ENCODE assay signal across 23 cellular contexts in the genomic region with DNA sequence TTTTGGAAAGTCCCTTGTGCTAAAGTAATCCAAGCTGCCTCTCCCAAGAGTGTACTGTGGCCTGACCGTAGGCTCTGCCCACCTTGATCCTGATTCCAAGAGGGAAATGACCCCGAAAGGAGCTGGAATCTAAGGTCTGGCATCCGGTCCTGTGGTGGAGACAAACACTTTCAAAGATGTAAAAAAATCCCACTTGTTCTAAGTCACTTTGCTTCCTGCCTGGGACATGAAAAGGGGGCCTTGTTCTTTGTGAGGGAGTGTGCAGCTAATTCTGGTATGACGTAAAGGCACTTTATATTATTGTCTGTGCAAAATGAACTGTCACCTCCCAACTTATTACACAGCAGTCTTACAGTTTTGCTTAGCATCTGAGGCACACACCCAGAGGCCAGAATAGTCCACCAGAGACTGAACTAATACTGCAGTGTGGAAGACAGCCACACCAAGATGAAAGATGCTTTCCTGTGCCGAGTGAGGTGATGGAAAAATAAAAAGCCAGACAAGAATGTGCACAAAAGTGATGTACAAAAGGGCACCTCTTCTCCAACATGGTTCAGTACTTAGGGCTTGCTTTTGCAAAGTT.
DNase-seq lines count a peak whose midpoint lies in the region; ATAC-seq, FAIRE-seq and TF ChIP-seq lines count a peak whose summit lies in the region.
"Had no signal": no experiment of that assay in that cellular context is flagged by ENCODE, and none has a peak within 500 bp of the region (broad histone marks: within the 10 kb centered on the region; RNA-seq: fewer than 3 reads in every experiment).

No MANE protein-coding gene starts in this region.

- H3K27ac ChIP-seq in Karpas-422 (ENCODE audit: low read length) (no peak overlapping the region), neuronal stem cell (replicated peaks; ENCODE audit: low read length) (no peak overlapping the region), uterus (no peak overlapping the region)

- H2AK5ac ChIP-seq in neuronal stem cell (ENCODE audit: low read depth, low read length), result no peak overlapping the region

- peaks cover 24% of the 10 kb centered on the region for H3K4me1 ChIP-seq in Karpas-422 (ENCODE audit: low read length)
- H3K4me1 ChIP-seq in neuronal stem cell (ENCODE audit: control insufficient read depth in 2 of 2, insufficient read depth in 1 of 2, low read depth in 1 of 2, low read length in 2 of 2), result peaks cover 0 to 2% of the 10 kb centered on the region in 2 donors
- no peaks in the 10 kb centered on the region for H3K4me1 ChIP-seq in uterus

- H2BK12ac ChIP-seq in neuronal stem cell (ENCODE audit: low read length), result no peak overlapping the region

- H3K4ac ChIP-seq in neuronal stem cell (ENCODE audit: low read length), result no peak overlapping the region

- H3K4me2 ChIP-seq in Karpas-422 (ENCODE audit: low read depth, low read length, poor library complexity, severe bottlenecking) (no peak overlapping the region), neuronal stem cell (ENCODE audit: insufficient read depth, low read length, poor library complexity, severe bottlenecking) (no peak overlapping the region)
- H3K4me2 ChIP-seq: GM23338 had no signal

- FAIRE-seq in A204.1 (lab: Jason Lieb, UNC), result peak; percentile 98
- FAIRE-seq: D721Med, G401.6, GM12891 had no signal

- no peaks in the 10 kb centered on the region for H3K9me3 Mint-ChIP-seq in natural killer cell treated with Interleukin-12 subunit alpha and Interleukin-12 subunit beta and Interleukin-15 and Interleukin-18, amount 100 ng/mL, for 72 hours
- H3K9me3 Mint-ChIP-seq: GM23338, HFFc6 had no signal

- H3K79me2 ChIP-seq in Karpas-422 (ENCODE audit: low read length), result no peaks in the 10 kb centered on the region

- no peak for TF ChIP-seq CTCF in uterus (IDR thresholded peaks at IDR 0.05)

- H3K27ac Mint-ChIP-seq in natural killer cell treated with Interleukin-12 subunit alpha and Interleukin-12 subunit beta and Interleukin-15 and Interleukin-18, amount 100 ng/mL, for 72 hours, result no peak overlapping the region
- H3K27ac Mint-ChIP-seq: B cell, GM23338, HFFc6 had no signal

- H2AFZ ChIP-seq in Karpas-422 (ENCODE audit: low read length) (no peak overlapping the region), neuronal stem cell (ENCODE audit: low read length) (peak overlapping the region; percentile 17)

- intact Hi-C loops in uterus (cut with DNase I; ENCODE audit: low total_unique reads), result no loop called here

- H3K79me1 ChIP-seq in neuronal stem cell (ENCODE audit: low read depth, low read length), result no peaks in the 10 kb centered on the region

- no CpG with 5 or more reads among the region's 5 CpGs for WGBS in neuronal stem cell (ENCODE audit: extremely low coverage in 2 of 2, insufficient read length in 2 of 2, insufficient replicate concordance in 1 of 2), 2 donors

- H3K4me3 ChIP-seq in Karpas-422 (ENCODE audit: low read length), result no peak overlapping the region
- no peak overlapping the region for H3K4me3 ChIP-seq in neuronal stem cell (ENCODE audit: low read length in 2 of 2)
- H3K4me3 ChIP-seq in uterus, result no peak overlapping the region
- H3K4me3 ChIP-seq: GM23338 had no signal

- H4K91ac ChIP-seq in neuronal stem cell (ENCODE audit: low read depth, low read length, poor library complexity), result no peak overlapping the region

- no peak overlapping the region for H2BK120ac ChIP-seq in neuronal stem cell (ENCODE audit: low read depth, low read length)

- no peaks in the 10 kb centered on the region for H4K20me1 ChIP-seq in Karpas-422 (ENCODE audit: insufficient read depth, low read depth, low read length)

- H3K14ac ChIP-seq in neuronal stem cell (ENCODE audit: low read length), result no peak overlapping the region

- peaks cover 13 to 15% of the 10 kb centered on the region in 2 donors for H3K27me3 Mint-ChIP-seq in natural killer cell treated with Interleukin-12 subunit alpha and Interleukin-12 subunit beta and Interleukin-15 and Interleukin-18, amount 100 ng/mL, for 72 hours
- H3K27me3 Mint-ChIP-seq: B cell had no signal

- H3K9ac ChIP-seq in Karpas-422 (ENCODE audit: low read length), result no peak overlapping the region
- H3K9ac ChIP-seq in neuronal stem cell (ENCODE audit: low read depth, low read length, poor library complexity), result no peak overlapping the region

- no peak overlapping the region for H3K18ac ChIP-seq in neuronal stem cell (ENCODE audit: low read length)

- H3K23ac ChIP-seq in neuronal stem cell (ENCODE audit: low read depth, low read length, poor library complexity), result no peak overlapping the region

- no peaks in the 10 kb centered on the region for H3K36me3 Mint-ChIP-seq in natural killer cell treated with Interleukin-12 subunit alpha and Interleukin-12 subunit beta and Interleukin-15 and Interleukin-18, amount 100 ng/mL, for 72 hours
- H3K36me3 Mint-ChIP-seq: CD4-positive, alpha-beta memory T cell had no signal

- no peak for ATAC-seq in natural killer cell treated with Interleukin-12 subunit alpha and Interleukin-12 subunit beta and Interleukin-15 and Interleukin-18, amount 100 ng/mL, for 72 hours
- no peak for ATAC-seq in HG03045 (IDR thresholded peaks at IDR 0.05; ENCODE audit: unreplicated experiment)
- ATAC-seq: GM23338 had no signal

- no peak for TF ChIP-seq POLR2A in uterus (IDR thresholded peaks at IDR 0.05)

- H3K9me3 ChIP-seq in Karpas-422 (ENCODE audit: low read length), result no peaks in the 10 kb centered on the region
- H3K9me3 ChIP-seq in neuronal stem cell (replicated peaks in 1 of 2; ENCODE audit: control insufficient read depth in 2 of 2, insufficient read depth in 1 of 2, low read depth in 1 of 2, low read length in 2 of 2), result no peaks in the 10 kb centered on the region
- H3K9me3 ChIP-seq in uterus, result no peaks in the 10 kb centered on the region

- H3K27me3 ChIP-seq in Karpas-422 (ENCODE audit: low read length) (no peaks in the 10 kb centered on the region), neuronal stem cell (ENCODE audit: control insufficient read depth in 3 of 3, insufficient read depth in 3 of 3, low read depth in 1 of 3, low read length in 3 of 3) (peaks cover 0 to 2% (median 0%) of the 10 kb centered on the region in 3 experiments), uterus (no peaks in the 10 kb centered on the region)

- no peaks in the 10 kb centered on the region for H3K9me2 ChIP-seq in Karpas-422 (replicated peaks; ENCODE audit: insufficient read depth, low read length)

- H3K36me3 ChIP-seq in Karpas-422 (ENCODE audit: insufficient read depth, low read length), result no peaks in the 10 kb centered on the region
- H3K36me3 ChIP-seq in neuronal stem cell (replicated peaks in 1 of 2; ENCODE audit: control insufficient read depth in 2 of 2, insufficient read depth in 2 of 2, low read length in 2 of 2), result no peaks in the 10 kb centered on the region
- no peaks in the 10 kb centered on the region for H3K36me3 ChIP-seq in uterus

- H2BK5ac ChIP-seq in neuronal stem cell (ENCODE audit: low read length), result no peak overlapping the region

- peaks cover 0 to 5% of the 10 kb centered on the region in 2 donors for H3K4me1 Mint-ChIP-seq in natural killer cell treated with Interleukin-12 subunit alpha and Interleukin-12 subunit beta and Interleukin-15 and Interleukin-18, amount 100 ng/mL, for 72 hours (ENCODE audit: low read depth in 2 of 2)
- H3K4me1 Mint-ChIP-seq: B cell, GM23338 had no signal

- DNase-seq in Karpas-422, result peak; percentile 40
- DNase-seq in foreskin melanocyte, result peak; percentile 24
- DNase-seq in neuronal stem cell (ENCODE audit: low spot score), result no peak
- DNase-seq in uterus, result no peak
- no peak for DNase-seq in natural killer cell treated with Interleukin-12 subunit alpha and Interleukin-12 subunit beta and Interleukin-15 and Interleukin-18, amount 100 ng/mL, for 72 hours (ENCODE audit: low spot score)
- no peak for DNase-seq in CD1c-positive myeloid dendritic cell (ENCODE audit: extremely low spot score)
- DNase-seq: 8988T; C1 segment of cervical spinal cord; CD4-positive, alpha-beta memory T cell; COR-L47; DMS153; DMS79 treated with DMSO at 0.1 percent for 48 hours; EL; HCEC 1CT; HFFc6; IMR-90 had no signal

- no peak overlapping the region for H3K4me3 Mint-ChIP-seq in natural killer cell treated with Interleukin-12 subunit alpha and Interleukin-12 subunit beta and Interleukin-15 and Interleukin-18, amount 100 ng/mL, for 72 hours
- H3K4me3 Mint-ChIP-seq: B cell; CD4-positive, alpha-beta memory T cell; GM23338; HFFc6 had no signal

- no peak overlapping the region for H4K8ac ChIP-seq in neuronal stem cell (ENCODE audit: low read depth, low read length)

- no peak overlapping the region for H2BK15ac ChIP-seq in neuronal stem cell (ENCODE audit: low read length)

Comparison
In these comparisons a context has a peak if more than half of its experiments do, and no peak if none do; other contexts are left out.
1. DNase-seq: peak in Karpas-422 (single experiment) and foreskin melanocyte (single experiment); none in neuronal stem cell (single experiment), uterus (0 of 2), natural killer cell treated with Interleukin-12 subunit alpha and Interleukin-12 subunit beta and Interleukin-15 and Interleukin-18, amount 100 ng/mL, for 72 hours (single experiment) and CD1c-positive myeloid dendritic cell (single experiment).